32 cellular contexts compared by ENCODE assay signal in genomic region chr3:15175590-15175989, GRCh38.
"Had no signal": no experiment of that assay in that cellular context is flagged by ENCODE, and none has a peak within 500 bp of the region (broad histone marks: within the 10 kb centered on the region; RNA-seq: fewer than 3 reads in every experiment).

No MANE protein-coding gene starts in this region.

- H3K4me1 ChIP-seq: adrenal gland had no signal

- H3K27me3 ChIP-seq: adrenal gland, body of pancreas had no signal

- DNase-seq: activated B cell treated with CpG ODN at 0.5 μM for 24 hours; activated CD4-positive, alpha-beta memory T cell treated with anti-CD3 and anti-CD28 coated beads for 36 hours; activated CD4-positive, alpha-beta T cell treated with anti-CD3 and anti-CD28 coated beads for 4 hours; activated CD4-positive, alpha-beta T cell treated with anti-CD3 and anti-CD28 coated beads, Interleukin-2, amount 10 ng/mL, durations not matched to agents 24 days and 14 days; activated CD4-positive, alpha-beta T cell treated with anti-CD3 and anti-CD28 coated beads, Interleukin-2, amount 50 U/mL, for 1 hour; activated CD4-positive, alpha-beta T cell treated with anti-CD3 and anti-CD28 coated beads, Interleukin-2, amount 50 U/mL, for 4 hours; activated CD4-positive, CD25-positive, alpha-beta regulatory T cell treated with anti-CD3 and anti-CD28 coated beads, Interleukin-2, amount 50 U/mL, for 72 hours; activated CD8-positive, alpha-beta memory T cell treated with anti-CD3 and anti-CD28 coated beads, Interleukin-2, amount 50 U/mL, for 4 hours; activated CD8-positive, alpha-beta T cell treated with anti-CD3 and anti-CD28 coated beads for 36 hours; activated effector memory CD4-positive, alpha-beta T cell treated with anti-CD3 and anti-CD28 coated beads, Interleukin-2, amount 50 U/mL, for 16 hours; activated gamma-delta T cell treated with Interleukin-2 at 50 U/mL for 16 hours; activated naive CD4-positive, alpha-beta T cell; activated naive CD4-positive, alpha-beta T cell treated with anti-CD3 and anti-CD28 coated beads for 36 hours; activated naive CD4-positive, alpha-beta T cell treated with anti-CD3 and anti-CD28 coated beads, Interleukin-2, amount 50 U/mL, for 16 hours; activated naive CD8-positive, alpha-beta T cell treated with anti-CD3 and anti-CD28 coated beads for 36 hours; activated T-cell treated with anti-CD3 and anti-CD28 coated beads for 4 hours; activated T-cell treated with anti-CD3 and anti-CD28 coated beads, Interleukin-2, amount 50 U/mL, for 1 hour; activated T-cell treated with anti-CD3 and anti-CD28 coated beads, Interleukin-2, amount 50 U/mL, for 4 hours; activated T-cell treated with anti-CD3 and anti-CD28 coated beads, Interleukin-2, amount 50 U/mL, for 72 hours; adrenal gland; amniotic stem cell; aorta; body of pancreas; brain microvascular endothelial cell; central memory CD4-positive, alpha-beta T cell; T-helper 1 cell; T-helper 2 cell; T-helper 9 cell had no signal

- H3K27ac ChIP-seq: adrenal gland, body of pancreas, brain microvascular endothelial cell, cardiac muscle cell, VCaP had no signal

- H3K36me3 ChIP-seq: adrenal gland, brain microvascular endothelial cell, cardiac muscle cell had no signal

- H3K4me3 ChIP-seq: adrenal gland, body of pancreas, cardiac muscle cell had no signal

- H3K9me3 ChIP-seq: adrenal gland, body of pancreas had no signal

- ATAC-seq: activated CD8-positive, alpha-beta T cell treated with anti-CD3 and anti-CD28 coated beads for 36 hours; activated naive CD4-positive, alpha-beta T cell treated with anti-CD3 and anti-CD28 coated beads, Interleukin-2, amount 50 U/mL, for 72 hours; activated T-cell treated with anti-CD3 and anti-CD28 coated beads, Interleukin-2, amount 50 U/mL, for 4 hours; activated T-cell treated with anti-CD3 and anti-CD28 coated beads, Interleukin-2, amount 50 U/mL, for 72 hours; activated T-helper 17 cell treated with anti-CD3 and anti-CD28 coated beads, Interleukin-2, amount 50 U/mL, for 72 hours; body of pancreas had no signal
